Comparison of ENCODE assay signal across 8 cellular contexts in genomic region chr7:77393261-77393660, GRCh38.
DNase-seq lines count a peak whose midpoint lies in the region; ATAC-seq lines count a peak whose summit lies in the region.

No MANE protein-coding gene starts in this region.

- peaks cover 29 to 45% of the 10 kb centered on the region in 2 donors for H3K4me1 Mint-ChIP-seq in stimulated activated naive B cell treated with anti-CD40 and anti-IgM and Interleukin-4, amounts not matched to agents 10 μg/mL and 1 μg/mL and 100 μg/mL, for 72 hours

- ATAC-seq in HG03175 (IDR thresholded peaks at IDR 0.05; ENCODE audit: unreplicated experiment): peak; percentile 94
- peak; percentile 87 to 91 for ATAC-seq in stimulated activated naive B cell treated with anti-CD40 and anti-IgM and Interleukin-4, amounts not matched to agents 10 μg/mL and 1 μg/mL and 100 μg/mL, for 72 hours (replicated peaks)

- peak overlapping the region in 1 of 2 donors; percentile 2 for H3K4me3 Mint-ChIP-seq in stimulated activated naive B cell treated with anti-CD40 and anti-IgM and Interleukin-4, amounts not matched to agents 10 μg/mL and 1 μg/mL and 100 μg/mL, for 72 hours

- peak overlapping the region; percentile 9 for H3K27ac Mint-ChIP-seq in stimulated activated naive B cell treated with anti-CD40 and anti-IgM and Interleukin-4, amounts not matched to agents 10 μg/mL and 1 μg/mL and 100 μg/mL, for 72 hours

- DNase-seq in activated naive CD4-positive, alpha-beta T cell treated with Interleukin-2 at 50 U/mL for 16 hours: peak; percentile 55
- no peak for DNase-seq in activated naive CD4-positive, alpha-beta T cell (lab: John Stamatoyannopoulos, UW)
- DNase-seq in activated T-helper 9 cell treated with anti-CD3 and anti-CD28 coated beads, Interleukin-2, amount 50 U/mL, for 16 hours (ENCODE audit: low read depth): peak; percentile 20
- peak; percentile 58 for DNase-seq in stimulated activated naive B cell treated with anti-CD40 and anti-IgM and Interleukin-4, amounts not matched to agents 10 μg/mL and 1 μg/mL and 100 μg/mL, for 72 hours
- DNase-seq in AML-193 (lab: John Stamatoyannopoulos, UW) (no peak), AG08395 (ENCODE audit: low spot score) (no peak), GDM1 (lab: John Stamatoyannopoulos, UW) (no peak)

- H3K27me3 Mint-ChIP-seq in stimulated activated naive B cell treated with anti-CD40 and anti-IgM and Interleukin-4, amounts not matched to agents 10 μg/mL and 1 μg/mL and 100 μg/mL, for 72 hours: no peaks in the 10 kb centered on the region

- H3K9me3 Mint-ChIP-seq in stimulated activated naive B cell treated with anti-CD40 and anti-IgM and Interleukin-4, amounts not matched to agents 10 μg/mL and 1 μg/mL and 100 μg/mL, for 72 hours: no peaks in the 10 kb centered on the region

- H3K36me3 Mint-ChIP-seq in stimulated activated naive B cell treated with anti-CD40 and anti-IgM and Interleukin-4, amounts not matched to agents 10 μg/mL and 1 μg/mL and 100 μg/mL, for 72 hours: peaks cover 14 to 36% of the 10 kb centered on the region in 2 donors

Comparison
In these comparisons a context has a peak if more than half of its experiments do, and no peak if none do; other contexts are left out.
1. DNase-seq: peak in activated naive CD4-positive, alpha-beta T cell treated with Interleukin-2 at 50 U/mL for 16 hours (single experiment), activated T-helper 9 cell treated with anti-CD3 and anti-CD28 coated beads, Interleukin-2, amount 50 U/mL, for 16 hours (single experiment) and stimulated activated naive B cell treated with anti-CD40 and anti-IgM and Interleukin-4, amounts not matched to agents 10 μg/mL and 1 μg/mL and 100 μg/mL, for 72 hours (single experiment); none in activated naive CD4-positive, alpha-beta T cell (0 of 4), AML-193 (0 of 2), AG08395 (single experiment) and GDM1 (single experiment).